Comparison of ENCODE assay signal across 2 cellular contexts in genomic region chr1:27564264-27564579, GRCh38.
TF ChIP-seq lines count a peak whose summit lies in the region.

No MANE protein-coding gene starts in this region.

TF ChIP-seq in IMR-90, 13 proteins besides CTCF, POLR2A, EP300 and RAD21 (continued from another document):
- no peak for TF ChIP-seq ELK1 (IDR thresholded peaks at IDR 0.05; ENCODE audit: borderline replicate concordance, low read depth, low read length)
- no peak for TF ChIP-seq NFE2L2 (IDR thresholded peaks at IDR 0.05; ENCODE audit: low read depth, low read length)
- TF ChIP-seq MAZ (IDR thresholded peaks at IDR 0.05; ENCODE audit: borderline replicate concordance, low read depth, low read length), result no peak
- TF ChIP-seq RCOR1 (IDR thresholded peaks at IDR 0.05; ENCODE audit: insufficient replicate concordance, low read length), result no peak
- TF ChIP-seq CEBPB (IDR thresholded peaks at IDR 0.05; ENCODE audit: low read depth, low read length), result no peak

TF ChIP-seq in liver, 16 proteins besides CTCF, POLR2A, EP300 and RAD21 (continued from another document):
- TF ChIP-seq REST (IDR thresholded peaks at IDR 0.05), result no peak
- no peak for TF ChIP-seq GABPA (IDR thresholded peaks at IDR 0.05 in 1 of 2, conservative IDR thresholded peaks at IDR 0.05 in 1 of 2)
- TF ChIP-seq NR2F2 (IDR thresholded peaks at IDR 0.05), result no peak
- TF ChIP-seq TAF1 (conservative IDR thresholded peaks at IDR 0.05), result no peak
- no peak for TF ChIP-seq JUND (IDR thresholded peaks at IDR 0.05)
